25 cellular contexts compared by ENCODE assay signal in the genomic region with DNA sequence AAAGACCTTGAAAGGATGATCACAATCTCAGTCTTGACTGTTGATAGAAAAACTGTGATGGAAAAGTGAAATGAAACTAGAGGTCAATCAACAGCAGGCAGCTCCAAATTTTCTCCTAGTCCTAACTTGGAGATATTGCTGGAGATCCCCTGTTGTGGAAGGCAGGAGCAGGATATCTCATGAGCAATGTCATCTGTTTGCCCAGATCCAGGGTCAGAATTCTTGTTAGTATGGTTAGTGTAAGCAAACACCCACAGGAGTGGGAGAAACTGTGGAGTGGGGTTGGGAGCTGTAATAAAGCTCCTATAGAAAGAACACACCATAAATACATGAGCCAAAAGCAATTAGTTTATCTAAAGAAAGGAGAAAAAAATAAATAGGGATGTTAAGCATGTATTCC.
A peak's percentile ranks its signal among the peaks of the same experiment; 100 is the strongest.
DNase-seq lines count a peak whose midpoint lies in the region; ATAC-seq and TF ChIP-seq lines count a peak whose summit lies in the region.
"Had no signal": no experiment of that assay in that cellular context is flagged by ENCODE, and none has a peak within 500 bp of the region (broad histone marks: within the 10 kb centered on the region; RNA-seq: fewer than 3 reads in every experiment).

No MANE protein-coding gene starts in this region.

- H3K23ac ChIP-seq in mesendoderm (ENCODE audit: low read length), result no peak overlapping the region

- H3K4me3 ChIP-seq in HUES6 (ENCODE audit: low read depth, low read length), result no peak overlapping the region
- no peak overlapping the region for H3K4me3 ChIP-seq in choroid plexus epithelial cell (ENCODE audit: low read depth, low read length)
- H3K4me3 ChIP-seq in mesendoderm (ENCODE audit: low read length), result no peak overlapping the region
- H3K4me3 ChIP-seq: adrenal gland, esophagus muscularis mucosa, sigmoid colon, SK-N-MC, transverse colon had no signal

- H3K4ac ChIP-seq in mesendoderm (ENCODE audit: low read depth, low read length), result peak overlapping the region; percentile 37

- peaks cover 13% of the 10 kb centered on the region; the same call in 1 of the 2 replicates for H3K9me3 ChIP-seq in HUES6 (ENCODE audit: control insufficient read depth, insufficient read depth, low read depth, low read length)
- H3K9me3 ChIP-seq: adrenal gland, sigmoid colon had no signal

- no peaks in the 10 kb centered on the region for H3K79me1 ChIP-seq in mesendoderm (ENCODE audit: low read length)

- peak overlapping the region; percentile 71 for H3K18ac ChIP-seq in mesendoderm (ENCODE audit: low read length)

- H3K27me3 ChIP-seq in HUES6 (ENCODE audit: control insufficient read depth, insufficient read depth, low read length) (no peaks in the 10 kb centered on the region), mesendoderm (ENCODE audit: insufficient read depth, low read length, poor library complexity) (no peaks in the 10 kb centered on the region)
- H3K27me3 ChIP-seq: adrenal gland, esophagus muscularis mucosa, sigmoid colon, transverse colon had no signal

- no peak overlapping the region for H4K8ac ChIP-seq in mesendoderm (ENCODE audit: low read depth, low read length)

- ATAC-seq in HG02885 (IDR thresholded peaks at IDR 0.05; ENCODE audit: poor library complexity, unreplicated experiment) (no peak), HG03342 (IDR thresholded peaks at IDR 0.05; ENCODE audit: unreplicated experiment) (no peak), HG03025 (IDR thresholded peaks at IDR 0.05; ENCODE audit: low FRiP score, unreplicated experiment) (no peak)
- ATAC-seq: CD8-positive, alpha-beta T cell had no signal

- H3K79me2 ChIP-seq in mesendoderm (ENCODE audit: control insufficient read depth, insufficient read depth, low read length), result no peaks in the 10 kb centered on the region

- H3K4me1 ChIP-seq in HUES6 (ENCODE audit: control insufficient read depth, insufficient read depth, low read length), result peaks cover 49% of the 10 kb centered on the region
- peaks cover 1% of the 10 kb centered on the region for H3K4me1 ChIP-seq in mesendoderm (ENCODE audit: control insufficient read depth, low read depth, low read length)
- H3K4me1 ChIP-seq: esophagus muscularis mucosa, sigmoid colon had no signal

- no peak for TF ChIP-seq CTCF in choroid plexus epithelial cell (conservative IDR thresholded peaks at IDR 0.05; ENCODE audit: low read depth, low read length)

- H4K5ac ChIP-seq in mesendoderm (ENCODE audit: low read length), result no peak overlapping the region

- DNase-seq in DMS153 treated with DMSO at 0.1 percent for 48 hours (lab: John Stamatoyannopoulos, UW; ENCODE audit: unreplicated experiment) (peak; percentile 14), choroid plexus epithelial cell (ENCODE audit: low read depth) (peak; percentile 23), mesendoderm (peak; percentile 38)
- no peak for DNase-seq in stimulated activated CD4-positive, alpha-beta T cell treated with anti-CD3 and anti-CD28 coated beads, Interleukin-4, amount 100 ng/mL, for 1 hour
- DNase-seq: activated CD4-positive, alpha-beta T cell treated with anti-CD3 and anti-CD28 coated beads for 4 hours; activated naive CD4-positive, alpha-beta T cell; activated T-cell treated with anti-CD3 and anti-CD28 coated beads, Interleukin-2, amount 50 U/mL, for 48 hours; CD8-positive, alpha-beta T cell; cortex of kidney; GDM1; GOT3; hypothalamus; NCI-H1417 treated with DMSO at 0.1 percent for 48 hours; NCI-H524 treated with DMSO at 0.1 percent for 48 hours; RPMI8226; sigmoid colon; stimulated activated CD4-positive, alpha-beta T cell treated with anti-CD3 and anti-CD28 coated beads, Interleukin-15, amount 100 ng/mL, for 24 hours; transverse colon had no signal

- H2BK120ac ChIP-seq in mesendoderm (ENCODE audit: low read depth, low read length), result peak overlapping the region; percentile 24

- peak overlapping the region; percentile 44 for H2BK5ac ChIP-seq in mesendoderm (ENCODE audit: low read length)

- H2AK5ac ChIP-seq in mesendoderm (ENCODE audit: low read length), result no peak overlapping the region

- H2BK15ac ChIP-seq in mesendoderm (replicated peaks; ENCODE audit: low read depth), result no peak overlapping the region

- H3K9ac ChIP-seq in HUES6 (ENCODE audit: low read length), result no peak overlapping the region
- H3K9ac ChIP-seq in mesendoderm (ENCODE audit: low read length), result no peak overlapping the region

- no peaks in the 10 kb centered on the region for H3K36me3 ChIP-seq in HUES6 (ENCODE audit: control insufficient read depth, insufficient read depth, low read length)
- no peaks in the 10 kb centered on the region for H3K36me3 ChIP-seq in mesendoderm (ENCODE audit: control insufficient read depth, insufficient read depth, low read length)
- H3K36me3 ChIP-seq: adrenal gland, esophagus muscularis mucosa, sigmoid colon, transverse colon had no signal

- no peak overlapping the region for H3K4me2 ChIP-seq in mesendoderm (ENCODE audit: low read length)

- H3K27ac ChIP-seq in HUES6 (ENCODE audit: low read depth, low read length), result peak overlapping the region; percentile 76
- H3K27ac ChIP-seq in mesendoderm (ENCODE audit: low read depth, low read length), result peak overlapping the region; percentile 47
- H3K27ac ChIP-seq: esophagus muscularis mucosa, sigmoid colon, SK-N-MC, transverse colon had no signal

- peak overlapping the region; percentile 47 for H3K56ac ChIP-seq in mesendoderm (ENCODE audit: low read length)
